ENCODE assay signal across 16 cellular contexts in genomic region chr14:31092160-31092708, GRCh38.
DNase-seq lines count a peak whose midpoint lies in the region; ATAC-seq, FAIRE-seq and TF ChIP-seq lines count a peak whose summit lies in the region.
"Had no signal": no experiment of that assay in that cellular context is flagged by ENCODE, and none has a peak within 500 bp of the region (broad histone marks: within the 10 kb centered on the region; RNA-seq: fewer than 3 reads in every experiment).

No MANE protein-coding gene starts in this region.

- H3K27me3 ChIP-seq in HepG2 (ENCODE audit: control insufficient read depth in 1 of 2, insufficient read depth in 2 of 2, low read length in 2 of 2) (no peaks in the 10 kb centered on the region), tibial nerve (no peaks in the 10 kb centered on the region), left ventricle myocardium inferior (ENCODE audit: low read depth) (no peaks in the 10 kb centered on the region), suprapubic skin (no peaks in the 10 kb centered on the region)

- DNase-seq in HTR-8/SVneo (ENCODE audit: insufficient read length, low spot score) (no peak), HepG2 (ENCODE audit: low spot score) (no peak), tibial nerve (ENCODE audit: low spot score in 2 of 2) (no peak), HPDE6-E6E7 (ENCODE audit: extremely low spot score) (no peak), left ventricle myocardium inferior (no peak), suprapubic skin (ENCODE audit: low spot score in 2 of 2) (no peak)
- DNase-seq: CD8-positive, alpha-beta memory T cell; GDM1; NCI-H2107; NCI-H2227 treated with DMSO at 0.1 percent for 48 hours; NCI-H524; SK-N-SH had no signal

- FAIRE-seq in HTR-8/SVneo (lab: Jason Lieb, UNC) (peak; percentile 77), HepG2 (lab: Jason Lieb, UNC) (no peak)
- FAIRE-seq: GM12891, GM18507, H1 had no signal

- H3K4me2 ChIP-seq in HepG2 (ENCODE audit: low read depth, low read length): peak overlapping the region; percentile 60
- H3K4me2 ChIP-seq: SK-N-SH had no signal

- in situ Hi-C loops in HepG2 (cut with HindIII; ENCODE audit: extremely low pct_ligation_motif_present, low pct_unique_long_range_greater_than_20kb): no loop called here

- no TSS peak for BruUV-seq in HepG2 (replicated peaks; lab: Mats Ljungman, UMichigan)

- no peaks in the 10 kb centered on the region for H4K20me1 ChIP-seq in HepG2 (ENCODE audit: insufficient read depth, low read length)

- intact Hi-C loops in HepG2 (cut with micrococcal nuclease; ENCODE audit: unreplicated experiment) (no loop called here), left ventricle myocardium inferior (cut with micrococcal nuclease) (no loop called here)

- WGBS in HepG2 (ENCODE audit: low lambda C conversion rate): 40% methylated on average over 2 of the region's 2 CpGs
- 79% methylated on average over 2 of the region's 2 CpGs for WGBS in tibial nerve, 2 donors
- 88% methylated on average over 2 of the region's 2 CpGs for WGBS in suprapubic skin

- H3K36me3 ChIP-seq in HepG2 (replicated peaks in 1 of 2; ENCODE audit: control insufficient read depth in 1 of 2, insufficient read depth in 2 of 2, low read length in 2 of 2) (peaks cover 0 to 2% of the 10 kb centered on the region in 2 experiments; a peak in 1 of 5 replicates), tibial nerve (peaks cover 0 to 13% (median 0%) of the 10 kb centered on the region in 3 donors), left ventricle myocardium inferior (peaks cover 4% of the 10 kb centered on the region), suprapubic skin (peaks cover 2% of the 10 kb centered on the region)

- H3K9ac ChIP-seq in HepG2 (ENCODE audit: insufficient read depth, low read depth, low read length): no peak overlapping the region
- H3K9ac ChIP-seq: SK-N-SH had no signal

- TF ChIP-seq POLR2A in HepG2 (IDR thresholded peaks at IDR 0.05; ENCODE audit: insufficient read depth in 1 of 2, low read depth in 2 of 2, low read length in 2 of 2): no peak
- no peak for TF ChIP-seq POLR2A in tibial nerve (IDR thresholded peaks at IDR 0.05)
- no peak for TF ChIP-seq POLR2A in suprapubic skin (IDR thresholded peaks at IDR 0.05)

- H3K9me3 ChIP-seq in HepG2 (ENCODE audit: low read length) (no peaks in the 10 kb centered on the region), tibial nerve (no peaks in the 10 kb centered on the region), left ventricle myocardium inferior (replicated peaks) (no peaks in the 10 kb centered on the region), suprapubic skin (no peaks in the 10 kb centered on the region)
- H3K9me3 ChIP-seq: SK-N-SH had no signal

- no peak for TF ChIP-seq RAD21 in HepG2 (CRISPR knock-in tag; IDR thresholded peaks at IDR 0.05)

- POLR2A ChIA-PET in HepG2 (lab: Yijun Ruan, JAX): interaction anchor here (2.8 kb wide), 1 partner anchor 66 kb away, joined by 6 read pairs; the partner anchor contains the start of gene STRN3

- H3K27ac ChIP-seq in C4-2B (peak overlapping the region; percentile 75; the same call in 1 of the 2 replicates), HepG2 (ENCODE audit: extremely low read length, insufficient read depth, low read length) (peak overlapping the region; percentile 79), tibial nerve (peak overlapping the region in 3 of 4 donors; percentile 7 to 90 (median 12)), left ventricle myocardium inferior (replicated peaks) (no peak overlapping the region), suprapubic skin (no peak overlapping the region)

- H2AFZ ChIP-seq in HepG2 (ENCODE audit: low read length): no peak overlapping the region

- ATAC-seq in HepG2: no peak

- H3K4me3 ChIP-seq in HepG2 (replicated peaks in 1 of 3; ENCODE audit: insufficient read depth in 1 of 3, low read depth in 2 of 3, low read length in 3 of 3) (no peak overlapping the region; a peak in 1 of 6 replicates), tibial nerve (no peak overlapping the region), left ventricle myocardium inferior (no peak overlapping the region), suprapubic skin (no peak overlapping the region)

- no peak for TF ChIP-seq EP300 in HepG2 (IDR thresholded peaks at IDR 0.05; ENCODE audit: low read depth in 2 of 2, low read length in 2 of 2)
- TF ChIP-seq EP300 in HepG2 (CRISPR knock-in tag; IDR thresholded peaks at IDR 0.05; ENCODE audit: borderline replicate concordance): no peak
- TF ChIP-seq EP300 in tibial nerve (IDR thresholded peaks at IDR 0.05): no peak
- TF ChIP-seq EP300 in suprapubic skin (IDR thresholded peaks at IDR 0.05): no peak

- H3K4me1 ChIP-seq in HepG2 (ENCODE audit: insufficient read depth, low read length): peaks cover 37% of the 10 kb centered on the region
- peaks cover 0 to 15% (median 8%) of the 10 kb centered on the region in 4 donors for H3K4me1 ChIP-seq in tibial nerve
- peaks cover 25% of the 10 kb centered on the region for H3K4me1 ChIP-seq in left ventricle myocardium inferior
- H3K4me1 ChIP-seq in suprapubic skin: peaks cover 15% of the 10 kb centered on the region

- TF ChIP-seq CTCF in C4-2B (conservative IDR thresholded peaks at IDR 0.05): no peak
- TF ChIP-seq CTCF in HepG2 (CRISPR knock-in tag; IDR thresholded peaks at IDR 0.05): no peak
- TF ChIP-seq CTCF in tibial nerve (IDR thresholded peaks at IDR 0.05): no peak
- no peak for TF ChIP-seq CTCF in left ventricle myocardium inferior (IDR thresholded peaks at IDR 0.05; ENCODE audit: borderline replicate concordance)
- no peak for TF ChIP-seq CTCF in suprapubic skin (IDR thresholded peaks at IDR 0.05)

- H3K79me2 ChIP-seq in HepG2 (ENCODE audit: insufficient read depth, low read length): no peaks in the 10 kb centered on the region

- CTCF ChIA-PET in HepG2 (lab: Yijun Ruan, JAX; ENCODE audit: low intra/inter-chr PET ratio, low total read pairs): no interaction called here

TF ChIP-seq in HepG2, 621 proteins besides CTCF, POLR2A, EP300 and RAD21 (continues in another document):
- TF ChIP-seq PAX8 (CRISPR knock-in tag; IDR thresholded peaks at IDR 0.05; ENCODE audit: borderline replicate concordance) (0 out of 2 replicates have a peak, but pooled peaks have one; percentile 37), ZNF780A (CRISPR knock-in tag; IDR thresholded peaks at IDR 0.05) (no peak), MXI1 (IDR thresholded peaks at IDR 0.05; ENCODE audit: borderline replicate concordance, low read depth, low read length) (no peak), PCBP2 (optimal IDR thresholded peaks at IDR 0.05; ENCODE audit: low read depth, low read length, poor library complexity, severe bottlenecking) (peak; percentile 54)
- TF ChIP-seq, protein P1, sequence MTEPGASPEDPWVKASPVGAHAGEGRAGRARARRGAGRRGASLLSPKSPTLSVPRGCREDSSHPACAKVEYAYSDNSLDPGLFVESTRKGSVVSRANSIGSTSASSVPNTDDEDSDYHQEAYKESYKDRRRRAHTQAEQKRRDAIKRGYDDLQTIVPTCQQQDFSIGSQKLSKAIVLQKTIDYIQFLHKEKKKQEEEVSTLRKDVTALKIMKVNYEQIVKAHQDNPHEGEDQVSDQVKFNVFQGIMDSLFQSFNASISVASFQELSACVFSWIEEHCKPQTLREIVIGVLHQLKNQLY (CRISPR knock-in tag; IDR thresholded peaks at IDR 0.05): 0 out of 2 replicates have a peak, but pooled peaks have one; percentile 25
- TF ChIP-seq, protein P2, sequence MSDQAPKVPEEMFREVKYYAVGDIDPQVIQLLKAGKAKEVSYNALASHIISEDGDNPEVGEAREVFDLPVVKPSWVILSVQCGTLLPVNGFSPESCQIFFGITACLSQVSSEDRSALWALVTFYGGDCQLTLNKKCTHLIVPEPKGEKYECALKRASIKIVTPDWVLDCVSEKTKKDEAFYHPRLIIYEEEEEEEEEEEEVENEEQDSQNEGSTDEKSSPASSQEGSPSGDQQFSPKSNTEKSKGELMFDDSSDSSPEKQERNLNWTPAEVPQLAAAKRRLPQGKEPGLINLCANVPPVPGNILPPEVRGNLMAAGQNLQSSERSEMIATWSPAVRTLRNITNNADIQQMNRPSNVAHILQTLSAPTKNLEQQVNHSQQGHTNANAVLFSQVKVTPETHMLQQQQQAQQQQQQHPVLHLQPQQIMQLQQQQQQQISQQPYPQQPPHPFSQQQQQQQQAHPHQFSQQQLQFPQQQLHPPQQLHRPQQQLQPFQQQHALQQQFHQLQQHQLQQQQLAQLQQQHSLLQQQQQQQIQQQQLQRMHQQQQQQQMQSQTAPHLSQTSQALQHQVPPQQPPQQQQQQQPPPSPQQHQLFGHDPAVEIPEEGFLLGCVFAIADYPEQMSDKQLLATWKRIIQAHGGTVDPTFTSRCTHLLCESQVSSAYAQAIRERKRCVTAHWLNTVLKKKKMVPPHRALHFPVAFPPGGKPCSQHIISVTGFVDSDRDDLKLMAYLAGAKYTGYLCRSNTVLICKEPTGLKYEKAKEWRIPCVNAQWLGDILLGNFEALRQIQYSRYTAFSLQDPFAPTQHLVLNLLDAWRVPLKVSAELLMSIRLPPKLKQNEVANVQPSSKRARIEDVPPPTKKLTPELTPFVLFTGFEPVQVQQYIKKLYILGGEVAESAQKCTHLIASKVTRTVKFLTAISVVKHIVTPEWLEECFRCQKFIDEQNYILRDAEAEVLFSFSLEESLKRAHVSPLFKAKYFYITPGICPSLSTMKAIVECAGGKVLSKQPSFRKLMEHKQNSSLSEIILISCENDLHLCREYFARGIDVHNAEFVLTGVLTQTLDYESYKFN (CRISPR knock-in tag; conservative IDR thresholded peaks at IDR 0.05): peak; percentile 41; the same call in 1 of the 2 replicates

Comparison
In these comparisons a context has a peak if more than half of its experiments do, and no peak if none do; other contexts are left out.
1. H3K27ac ChIP-seq: peak in C4-2B (single experiment), HepG2 (single experiment) and tibial nerve (3 of 4); none in left ventricle myocardium inferior (single experiment) and suprapubic skin (single experiment).